ENCODE assay signal across 1 cellular context in the genomic region with DNA sequence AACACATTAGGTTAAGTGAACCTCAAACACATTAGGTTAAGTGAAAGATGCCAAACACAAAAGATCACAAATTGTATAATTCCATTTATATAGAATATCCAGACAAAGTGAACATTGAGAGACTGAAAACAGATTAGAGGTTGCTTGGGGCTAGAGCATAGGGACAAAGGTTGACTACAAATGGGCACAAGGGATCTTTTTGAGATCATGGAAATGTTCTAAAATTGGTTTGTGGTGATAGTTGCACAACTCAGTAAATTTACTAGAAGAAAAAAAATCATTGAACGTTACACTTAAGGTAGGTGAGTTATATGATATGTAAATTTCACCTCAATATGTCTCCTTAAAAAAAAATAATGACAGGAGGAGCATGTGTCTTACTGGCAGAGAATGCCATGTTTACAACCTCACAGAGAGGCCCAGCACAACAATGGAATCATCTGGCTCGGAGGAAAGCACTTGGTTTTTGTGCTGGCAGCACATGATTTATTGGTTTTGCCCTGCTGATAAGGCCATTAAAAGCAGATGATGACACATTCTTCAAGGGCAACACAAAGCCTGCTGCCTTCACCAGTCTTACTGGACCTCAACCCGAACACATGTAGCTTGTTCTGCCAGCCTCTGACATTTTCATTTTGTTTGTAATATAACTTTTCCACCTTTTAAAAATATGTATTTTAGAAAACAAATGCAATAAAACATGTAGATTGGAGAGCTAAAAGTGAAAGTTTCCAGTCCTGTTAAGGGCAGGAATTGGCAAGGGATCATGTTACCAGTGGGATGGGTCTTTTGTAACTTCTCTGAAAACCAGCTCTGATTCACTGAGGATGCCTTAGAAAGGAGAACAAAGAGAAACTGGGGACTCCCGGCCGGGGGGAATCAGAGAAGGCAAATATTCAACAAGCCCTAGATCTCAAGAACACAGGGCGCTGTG.
TF ChIP-seq lines count a peak whose summit lies in the region.

No MANE protein-coding gene starts in this region.

TF ChIP-seq in K562, 482 proteins besides CTCF, POLR2A, EP300 and RAD21 (continued from another document and continues in another):
- TF ChIP-seq MEF2A (IDR thresholded peaks at IDR 0.05; ENCODE audit: control insufficient read depth, low read depth, low read length) = no peak
- TF ChIP-seq, protein P1, sequence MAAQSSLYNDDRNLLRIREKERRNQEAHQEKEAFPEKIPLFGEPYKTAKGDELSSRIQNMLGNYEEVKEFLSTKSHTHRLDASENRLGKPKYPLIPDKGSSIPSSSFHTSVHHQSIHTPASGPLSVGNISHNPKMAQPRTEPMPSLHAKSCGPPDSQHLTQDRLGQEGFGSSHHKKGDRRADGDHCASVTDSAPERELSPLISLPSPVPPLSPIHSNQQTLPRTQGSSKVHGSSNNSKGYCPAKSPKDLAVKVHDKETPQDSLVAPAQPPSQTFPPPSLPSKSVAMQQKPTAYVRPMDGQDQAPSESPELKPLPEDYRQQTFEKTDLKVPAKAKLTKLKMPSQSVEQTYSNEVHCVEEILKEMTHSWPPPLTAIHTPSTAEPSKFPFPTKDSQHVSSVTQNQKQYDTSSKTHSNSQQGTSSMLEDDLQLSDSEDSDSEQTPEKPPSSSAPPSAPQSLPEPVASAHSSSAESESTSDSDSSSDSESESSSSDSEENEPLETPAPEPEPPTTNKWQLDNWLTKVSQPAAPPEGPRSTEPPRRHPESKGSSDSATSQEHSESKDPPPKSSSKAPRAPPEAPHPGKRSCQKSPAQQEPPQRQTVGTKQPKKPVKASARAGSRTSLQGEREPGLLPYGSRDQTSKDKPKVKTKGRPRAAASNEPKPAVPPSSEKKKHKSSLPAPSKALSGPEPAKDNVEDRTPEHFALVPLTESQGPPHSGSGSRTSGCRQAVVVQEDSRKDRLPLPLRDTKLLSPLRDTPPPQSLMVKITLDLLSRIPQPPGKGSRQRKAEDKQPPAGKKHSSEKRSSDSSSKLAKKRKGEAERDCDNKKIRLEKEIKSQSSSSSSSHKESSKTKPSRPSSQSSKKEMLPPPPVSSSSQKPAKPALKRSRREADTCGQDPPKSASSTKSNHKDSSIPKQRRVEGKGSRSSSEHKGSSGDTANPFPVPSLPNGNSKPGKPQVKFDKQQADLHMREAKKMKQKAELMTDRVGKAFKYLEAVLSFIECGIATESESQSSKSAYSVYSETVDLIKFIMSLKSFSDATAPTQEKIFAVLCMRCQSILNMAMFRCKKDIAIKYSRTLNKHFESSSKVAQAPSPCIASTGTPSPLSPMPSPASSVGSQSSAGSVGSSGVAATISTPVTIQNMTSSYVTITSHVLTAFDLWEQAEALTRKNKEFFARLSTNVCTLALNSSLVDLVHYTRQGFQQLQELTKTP (IDR thresholded peaks at IDR 0.05; ENCODE audit: low read depth in 1 of 2, partially characterized antibody in 2 of 2) = no peak
- TF ChIP-seq BRF1 (IDR thresholded peaks at IDR 0.05; ENCODE audit: borderline replicate concordance, extremely low read depth, insufficient read length) = no peak
- TF ChIP-seq ELF1 (tag; IDR thresholded peaks at IDR 0.05) = no peak
- TF ChIP-seq ARID1B (IDR thresholded peaks at IDR 0.05) = peak; percentile 67; the same call in 1 of the 2 replicates
- TF ChIP-seq, protein P2, sequence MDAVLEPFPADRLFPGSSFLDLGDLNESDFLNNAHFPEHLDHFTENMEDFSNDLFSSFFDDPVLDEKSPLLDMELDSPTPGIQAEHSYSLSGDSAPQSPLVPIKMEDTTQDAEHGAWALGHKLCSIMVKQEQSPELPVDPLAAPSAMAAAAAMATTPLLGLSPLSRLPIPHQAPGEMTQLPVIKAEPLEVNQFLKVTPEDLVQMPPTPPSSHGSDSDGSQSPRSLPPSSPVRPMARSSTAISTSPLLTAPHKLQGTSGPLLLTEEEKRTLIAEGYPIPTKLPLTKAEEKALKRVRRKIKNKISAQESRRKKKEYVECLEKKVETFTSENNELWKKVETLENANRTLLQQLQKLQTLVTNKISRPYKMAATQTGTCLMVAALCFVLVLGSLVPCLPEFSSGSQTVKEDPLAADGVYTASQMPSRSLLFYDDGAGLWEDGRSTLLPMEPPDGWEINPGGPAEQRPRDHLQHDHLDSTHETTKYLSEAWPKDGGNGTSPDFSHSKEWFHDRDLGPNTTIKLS (IDR thresholded peaks at IDR 0.05; ENCODE audit: borderline replicate concordance, low read depth) = no peak
- TF ChIP-seq, protein P3, sequence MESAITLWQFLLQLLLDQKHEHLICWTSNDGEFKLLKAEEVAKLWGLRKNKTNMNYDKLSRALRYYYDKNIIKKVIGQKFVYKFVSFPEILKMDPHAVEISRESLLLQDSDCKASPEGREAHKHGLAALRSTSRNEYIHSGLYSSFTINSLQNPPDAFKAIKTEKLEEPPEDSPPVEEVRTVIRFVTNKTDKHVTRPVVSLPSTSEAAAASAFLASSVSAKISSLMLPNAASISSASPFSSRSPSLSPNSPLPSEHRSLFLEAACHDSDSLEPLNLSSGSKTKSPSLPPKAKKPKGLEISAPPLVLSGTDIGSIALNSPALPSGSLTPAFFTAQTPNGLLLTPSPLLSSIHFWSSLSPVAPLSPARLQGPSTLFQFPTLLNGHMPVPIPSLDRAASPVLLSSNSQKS (CRISPR knock-in tag; IDR thresholded peaks at IDR 0.05) = peak; percentile 23; the same call in 1 of the 2 replicates
- no peak for TF ChIP-seq NR2C1 (IDR thresholded peaks at IDR 0.05)
- TF ChIP-seq NR2C1 (tag; IDR thresholded peaks at IDR 0.05) = no peak
- peak; percentile 83; the same call in 1 of the 2 replicates for TF ChIP-seq ZNF175 (CRISPR knock-in tag; IDR thresholded peaks at IDR 0.05; ENCODE audit: low read depth)
- TF ChIP-seq ZFP1 (CRISPR knock-in tag; IDR thresholded peaks at IDR 0.05) = no peak
- no peak for TF ChIP-seq MAFK (IDR thresholded peaks at IDR 0.05; ENCODE audit: low read length)
- peak; percentile 56; the same call in 1 of the 2 replicates for TF ChIP-seq L3MBTL2 (IDR thresholded peaks at IDR 0.05)
- peak; percentile 50; the same call in 1 of the 2 replicates for TF ChIP-seq ZKSCAN8 (CRISPR knock-in tag; IDR thresholded peaks at IDR 0.05)
- TF ChIP-seq, protein P4, sequence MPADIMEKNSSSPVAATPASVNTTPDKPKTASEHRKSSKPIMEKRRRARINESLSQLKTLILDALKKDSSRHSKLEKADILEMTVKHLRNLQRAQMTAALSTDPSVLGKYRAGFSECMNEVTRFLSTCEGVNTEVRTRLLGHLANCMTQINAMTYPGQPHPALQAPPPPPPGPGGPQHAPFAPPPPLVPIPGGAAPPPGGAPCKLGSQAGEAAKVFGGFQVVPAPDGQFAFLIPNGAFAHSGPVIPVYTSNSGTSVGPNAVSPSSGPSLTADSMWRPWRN (IDR thresholded peaks at IDR 0.05; ENCODE audit: low read depth) = no peak
- TF ChIP-seq, protein P5, sequence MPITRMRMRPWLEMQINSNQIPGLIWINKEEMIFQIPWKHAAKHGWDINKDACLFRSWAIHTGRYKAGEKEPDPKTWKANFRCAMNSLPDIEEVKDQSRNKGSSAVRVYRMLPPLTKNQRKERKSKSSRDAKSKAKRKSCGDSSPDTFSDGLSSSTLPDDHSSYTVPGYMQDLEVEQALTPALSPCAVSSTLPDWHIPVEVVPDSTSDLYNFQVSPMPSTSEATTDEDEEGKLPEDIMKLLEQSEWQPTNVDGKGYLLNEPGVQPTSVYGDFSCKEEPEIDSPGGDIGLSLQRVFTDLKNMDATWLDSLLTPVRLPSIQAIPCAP (CRISPR knock-in tag; IDR thresholded peaks at IDR 0.05; ENCODE audit: borderline replicate concordance) = no peak
- TF ChIP-seq NELFE (IDR thresholded peaks at IDR 0.05; ENCODE audit: insufficient read depth, insufficient read length) = no peak
- TF ChIP-seq ZNF134 (CRISPR knock-in tag; conservative IDR thresholded peaks at IDR 0.05) = no peak
- TF ChIP-seq ZBTB1 (CRISPR knock-in tag; IDR thresholded peaks at IDR 0.05; ENCODE audit: borderline replicate concordance, low read depth) = no peak
- no peak for TF ChIP-seq SRSF9 (IDR thresholded peaks at IDR 0.05; ENCODE audit: borderline replicate concordance, low read depth, low read length)
- TF ChIP-seq, protein P6, sequence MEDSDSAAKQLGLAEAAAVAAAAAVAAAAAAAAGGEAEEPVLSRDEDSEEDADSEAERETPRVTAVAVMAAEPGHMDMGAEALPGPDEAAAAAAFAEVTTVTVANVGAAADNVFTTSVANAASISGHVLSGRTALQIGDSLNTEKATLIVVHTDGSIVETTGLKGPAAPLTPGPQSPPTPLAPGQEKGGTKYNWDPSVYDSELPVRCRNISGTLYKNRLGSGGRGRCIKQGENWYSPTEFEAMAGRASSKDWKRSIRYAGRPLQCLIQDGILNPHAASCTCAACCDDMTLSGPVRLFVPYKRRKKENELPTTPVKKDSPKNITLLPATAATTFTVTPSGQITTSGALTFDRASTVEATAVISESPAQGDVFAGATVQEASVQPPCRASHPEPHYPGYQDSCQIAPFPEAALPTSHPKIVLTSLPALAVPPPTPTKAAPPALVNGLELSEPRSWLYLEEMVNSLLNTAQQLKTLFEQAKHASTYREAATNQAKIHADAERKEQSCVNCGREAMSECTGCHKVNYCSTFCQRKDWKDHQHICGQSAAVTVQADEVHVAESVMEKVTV (CRISPR knock-in tag; IDR thresholded peaks at IDR 0.05) = no peak
- no peak for TF ChIP-seq KAT8 (IDR thresholded peaks at IDR 0.05; ENCODE audit: low read depth)
- TF ChIP-seq POLR2B (IDR thresholded peaks at IDR 0.05; ENCODE audit: low read depth, partially characterized antibody) = no peak
- TF ChIP-seq CEBPB (tag; IDR thresholded peaks at IDR 0.05) = peak; percentile 57
- TF ChIP-seq HNRNPK (IDR thresholded peaks at IDR 0.05; ENCODE audit: low read depth, low read length, poor library complexity, severe bottlenecking) = no peak
- no peak for TF ChIP-seq IFI16 (CRISPR knock-in tag; IDR thresholded peaks at IDR 0.05)
- TF ChIP-seq, protein P7, sequence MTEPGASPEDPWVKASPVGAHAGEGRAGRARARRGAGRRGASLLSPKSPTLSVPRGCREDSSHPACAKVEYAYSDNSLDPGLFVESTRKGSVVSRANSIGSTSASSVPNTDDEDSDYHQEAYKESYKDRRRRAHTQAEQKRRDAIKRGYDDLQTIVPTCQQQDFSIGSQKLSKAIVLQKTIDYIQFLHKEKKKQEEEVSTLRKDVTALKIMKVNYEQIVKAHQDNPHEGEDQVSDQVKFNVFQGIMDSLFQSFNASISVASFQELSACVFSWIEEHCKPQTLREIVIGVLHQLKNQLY (CRISPR knock-in tag; conservative IDR thresholded peaks at IDR 0.05) = no peak
- TF ChIP-seq, protein P8, sequence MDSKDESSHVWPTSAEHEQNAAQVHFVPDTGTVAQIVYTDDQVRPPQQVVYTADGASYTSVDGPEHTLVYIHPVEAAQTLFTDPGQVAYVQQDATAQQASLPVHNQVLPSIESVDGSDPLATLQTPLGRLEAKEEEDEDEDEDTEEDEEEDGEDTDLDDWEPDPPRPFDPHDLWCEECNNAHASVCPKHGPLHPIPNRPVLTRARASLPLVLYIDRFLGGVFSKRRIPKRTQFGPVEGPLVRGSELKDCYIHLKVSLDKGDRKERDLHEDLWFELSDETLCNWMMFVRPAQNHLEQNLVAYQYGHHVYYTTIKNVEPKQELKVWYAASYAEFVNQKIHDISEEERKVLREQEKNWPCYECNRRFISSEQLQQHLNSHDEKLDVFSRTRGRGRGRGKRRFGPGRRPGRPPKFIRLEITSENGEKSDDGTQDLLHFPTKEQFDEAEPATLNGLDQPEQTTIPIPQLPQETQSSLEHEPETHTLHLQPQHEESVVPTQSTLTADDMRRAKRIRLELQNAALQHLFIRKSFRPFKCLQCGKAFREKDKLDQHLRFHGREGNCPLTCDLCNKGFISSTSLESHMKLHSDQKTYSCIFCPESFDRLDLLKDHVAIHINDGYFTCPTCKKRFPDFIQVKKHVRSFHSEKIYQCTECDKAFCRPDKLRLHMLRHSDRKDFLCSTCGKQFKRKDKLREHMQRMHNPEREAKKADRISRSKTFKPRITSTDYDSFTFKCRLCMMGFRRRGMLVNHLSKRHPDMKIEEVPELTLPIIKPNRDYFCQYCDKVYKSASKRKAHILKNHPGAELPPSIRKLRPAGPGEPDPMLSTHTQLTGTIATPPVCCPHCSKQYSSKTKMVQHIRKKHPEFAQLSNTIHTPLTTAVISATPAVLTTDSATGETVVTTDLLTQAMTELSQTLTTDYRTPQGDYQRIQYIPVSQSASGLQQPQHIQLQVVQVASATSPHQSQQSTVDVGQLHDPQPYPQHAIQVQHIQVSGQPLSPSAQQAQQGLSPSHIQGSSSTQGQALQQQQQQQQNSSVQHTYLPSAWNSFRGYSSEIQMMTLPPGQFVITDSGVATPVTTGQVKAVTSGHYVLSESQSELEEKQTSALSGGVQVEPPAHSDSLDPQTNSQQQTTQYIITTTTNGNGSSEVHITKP (IDR thresholded peaks at IDR 0.05; ENCODE audit: partially characterized antibody) = no peak
- no peak for TF ChIP-seq PHB (CRISPR knock-in tag; IDR thresholded peaks at IDR 0.05)
- TF ChIP-seq HDAC1 (IDR thresholded peaks at IDR 0.05) = no peak
- no peak for TF ChIP-seq ZNF764 (CRISPR knock-in tag; IDR thresholded peaks at IDR 0.05; ENCODE audit: low read depth)
- TF ChIP-seq RBM22 (IDR thresholded peaks at IDR 0.05; ENCODE audit: low read depth, low read length, poor library complexity, severe bottlenecking) = no peak
- no peak for TF ChIP-seq ADNP (tag; IDR thresholded peaks at IDR 0.05)
- TF ChIP-seq ZNF583 (CRISPR knock-in tag; IDR thresholded peaks at IDR 0.05) = no peak
- no peak for TF ChIP-seq PURB (CRISPR knock-in tag; IDR thresholded peaks at IDR 0.05; ENCODE audit: low read depth)
- no peak for TF ChIP-seq ZNF146 (CRISPR knock-in tag; IDR thresholded peaks at IDR 0.05; ENCODE audit: unreplicated experiment)
- peak; percentile 33 for TF ChIP-seq NEUROD1 (IDR thresholded peaks at IDR 0.05; ENCODE audit: borderline replicate concordance, low read depth, low read length, partially characterized antibody)
- no peak for TF ChIP-seq KLF16 (IDR thresholded peaks at IDR 0.05)
- TF ChIP-seq, protein P9, sequence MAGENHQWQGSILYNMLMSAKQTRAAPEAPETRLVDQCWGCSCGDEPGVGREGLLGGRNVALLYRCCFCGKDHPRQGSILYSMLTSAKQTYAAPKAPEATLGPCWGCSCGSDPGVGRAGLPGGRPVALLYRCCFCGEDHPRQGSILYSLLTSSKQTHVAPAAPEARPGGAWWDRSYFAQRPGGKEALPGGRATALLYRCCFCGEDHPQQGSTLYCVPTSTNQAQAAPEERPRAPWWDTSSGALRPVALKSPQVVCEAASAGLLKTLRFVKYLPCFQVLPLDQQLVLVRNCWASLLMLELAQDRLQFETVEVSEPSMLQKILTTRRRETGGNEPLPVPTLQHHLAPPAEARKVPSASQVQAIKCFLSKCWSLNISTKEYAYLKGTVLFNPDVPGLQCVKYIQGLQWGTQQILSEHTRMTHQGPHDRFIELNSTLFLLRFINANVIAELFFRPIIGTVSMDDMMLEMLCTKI (IDR thresholded peaks at IDR 0.05; ENCODE audit: partially characterized antibody) = no peak
- TF ChIP-seq, protein P10, sequence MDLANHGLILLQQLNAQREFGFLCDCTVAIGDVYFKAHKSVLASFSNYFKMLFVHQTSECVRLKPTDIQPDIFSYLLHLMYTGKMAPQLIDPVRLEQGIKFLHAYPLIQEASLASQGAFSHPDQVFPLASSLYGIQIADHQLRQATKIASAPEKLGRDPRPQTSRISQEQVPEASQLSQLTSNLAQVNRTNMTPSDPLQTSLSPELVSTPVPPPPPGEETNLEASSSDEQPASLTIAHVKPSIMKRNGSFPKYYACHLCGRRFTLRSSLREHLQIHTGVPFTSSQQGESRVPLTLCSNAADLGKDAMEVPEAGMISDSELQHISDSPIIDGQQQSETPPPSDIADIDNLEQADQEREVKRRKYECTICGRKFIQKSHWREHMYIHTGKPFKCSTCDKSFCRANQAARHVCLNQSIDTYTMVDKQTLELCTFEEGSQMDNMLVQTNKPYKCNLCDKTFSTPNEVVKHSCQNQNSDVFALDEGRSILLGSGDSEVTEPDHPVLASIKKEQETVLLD (IDR thresholded peaks at IDR 0.05) = no peak
- TF ChIP-seq SIRT6 (IDR thresholded peaks at IDR 0.05; ENCODE audit: low read depth, low read length) = no peak
- no peak for TF ChIP-seq ASH1L (IDR thresholded peaks at IDR 0.05; ENCODE audit: borderline replicate concordance, low read depth, partially characterized antibody)
- TF ChIP-seq MYC (IDR thresholded peaks at IDR 0.05; ENCODE audit: low read depth, low read length) = peak; percentile 63
- TF ChIP-seq MYC (CRISPR knock-in tag; IDR thresholded peaks at IDR 0.05; ENCODE audit: borderline replicate concordance, low read depth) = no peak
